21 cellular contexts compared by ENCODE assay signal in the genomic region with DNA sequence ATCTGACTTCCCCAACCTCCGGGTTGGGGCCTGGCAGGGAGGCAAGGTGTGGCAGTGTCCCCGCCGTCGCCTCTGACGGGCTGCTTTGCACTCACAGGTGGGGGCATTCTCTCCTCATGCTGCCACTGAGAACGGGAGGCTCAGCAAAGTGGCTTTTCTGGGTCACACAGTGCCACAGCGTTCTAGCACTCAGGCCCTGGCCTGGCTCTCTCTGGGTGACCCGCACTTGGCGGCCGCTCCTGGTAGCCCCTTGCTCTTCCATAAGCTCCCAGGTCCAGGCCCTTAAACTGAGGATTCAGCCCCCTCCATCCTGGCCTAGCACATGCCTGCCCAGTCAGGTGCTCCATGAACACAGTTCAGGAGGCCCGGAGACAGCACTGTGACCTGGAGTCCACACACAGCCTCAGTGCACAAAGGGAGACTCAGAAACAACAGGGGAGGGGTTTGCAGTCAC. TPM values are rescaled to one million over a fixed set of nuclear protein-coding genes. Genes with fewer than 3 reads are reported as not detected.
A peak's percentile ranks its signal among the peaks of the same experiment; 100 is the strongest.
DNase-seq lines count a peak whose midpoint lies in the region; ATAC-seq, FAIRE-seq and TF ChIP-seq lines count a peak whose summit lies in the region.
"Had no signal": no experiment of that assay in that cellular context is flagged by ENCODE, and none has a peak within 500 bp of the region (broad histone marks: within the 10 kb centered on the region; RNA-seq: fewer than 3 reads in every experiment).

No MANE protein-coding gene starts in this region.

- H3K36me3 ChIP-seq in H7 (replicated peaks; ENCODE audit: control insufficient read depth, insufficient read depth, low read length) = no peaks in the 10 kb centered on the region
- no peaks in the 10 kb centered on the region for H3K36me3 ChIP-seq in GM12878 (ENCODE audit: control insufficient read depth in 2 of 2, insufficient read depth in 2 of 2, low read length in 1 of 2)
- no peaks in the 10 kb centered on the region for H3K36me3 ChIP-seq in colonic mucosa
- H3K36me3 ChIP-seq: BE2C, HAP-1, SJCRH30 had no signal

- peaks cover 10% of the 10 kb centered on the region for H3K27me3 Mint-ChIP-seq in CD4-positive, alpha-beta T cell

- RAD21 ChIA-PET in GM12878 (lab: Charles Lee; ENCODE audit: unreplicated experiment) = no interaction called here

- no peak overlapping the region for H2AFZ ChIP-seq in GM12878 (ENCODE audit: control insufficient read depth, low read depth, low read length)

- H3K4me3 ChIP-seq in H7 (ENCODE audit: insufficient read depth, low read depth, low read length) = no peak overlapping the region
- no peak overlapping the region for H3K4me3 ChIP-seq in GM12878
- H3K4me3 ChIP-seq in colonic mucosa = no peak overlapping the region
- H3K4me3 ChIP-seq: A549, HAP-1, SJCRH30 had no signal

- H3K27ac ChIP-seq in GM12878 (ENCODE audit: control insufficient read depth, insufficient read depth) (no peak overlapping the region), colonic mucosa (no peak overlapping the region)
- H3K27ac ChIP-seq in CD4-positive, alpha-beta T cell (ENCODE audit: low read depth, low read length) = no peak overlapping the region
- H3K27ac ChIP-seq: A549, KMS-11, SJCRH30 had no signal

- WGBS in GM12878 (ENCODE audit: insufficient coverage, insufficient replicate concordance, low lambda C conversion rate, missing lambda C conversion rate) = 72% methylated on average over 11 of the region's 11 CpGs

- no peak for FAIRE-seq in GM12878 (lab: Jason Lieb, UNC)
- FAIRE-seq: A549, RCC 7860 had no signal

- TF ChIP-seq CTCF in GM12878 (IDR thresholded peaks at IDR 0.05 in 2 of 3, conservative IDR thresholded peaks at IDR 0.05 in 1 of 3; ENCODE audit: control insufficient read depth in 2 of 3, extremely low read depth in 1 of 3, insufficient read depth in 1 of 3, low read depth in 3 of 3, low read length in 3 of 3) = no peak
- no peak for TF ChIP-seq CTCF in CD4-positive, alpha-beta T cell (IDR thresholded peaks at IDR 0.05)
- no peak for TF ChIP-seq CTCF in colonic mucosa (IDR thresholded peaks at IDR 0.05)

- H3K79me2 ChIP-seq in GM12878 (ENCODE audit: control insufficient read depth, insufficient read depth, low read length) = no peaks in the 10 kb centered on the region

- H4K20me1 ChIP-seq in GM12878 (ENCODE audit: control insufficient read depth, insufficient read depth) = no peaks in the 10 kb centered on the region

- H3K4me2 ChIP-seq in GM12878 (ENCODE audit: control insufficient read depth, insufficient read depth) = no peak overlapping the region
- H3K4me2 ChIP-seq: A549, KMS-11 had no signal

- in situ Hi-C loops in GM12878 (cut with MboI) = no loop called here

- H3K27ac Mint-ChIP-seq in CD4-positive, alpha-beta T cell = no peak overlapping the region

- H3K4me1 Mint-ChIP-seq in CD4-positive, alpha-beta T cell (ENCODE audit: low read depth) = no peaks in the 10 kb centered on the region

- DNase-seq in H7 = peak; percentile 35
- no peak for DNase-seq in GM12878 (ENCODE audit: low read depth, low spot score)
- no peak for DNase-seq in left colon
- DNase-seq in stimulated activated CD8-positive, alpha-beta memory T cell treated with anti-CD3 and anti-CD28 coated beads, Interleukin-4, amount 100 ng/mL, for 48 hours = peak; percentile 8
- DNase-seq in CD4-positive, alpha-beta T cell = no peak
- DNase-seq in colonic mucosa = no peak
- DNase-seq: BE2C, DMS79, IMR-90, NCI-H1092 treated with DMSO at 0.1 percent for 48 hours, NCI-H146, NCI-H2029 treated with DMSO at 0.1 percent for 48 hours, NCI-H2171, NCI-H526, SJCRH30 had no signal

- H3K27me3 ChIP-seq in H7 (ENCODE audit: control insufficient read depth, insufficient read depth, low read length) (no peaks in the 10 kb centered on the region), GM12878 (replicated peaks in 1 of 2; ENCODE audit: control insufficient read depth in 2 of 2, insufficient read depth in 2 of 2, low read length in 1 of 2) (no peaks in the 10 kb centered on the region), colonic mucosa (no peaks in the 10 kb centered on the region)
- H3K27me3 ChIP-seq in CD4-positive, alpha-beta T cell (ENCODE audit: control insufficient read depth, insufficient read depth, low read length) = peaks cover 4% of the 10 kb centered on the region
- H3K27me3 ChIP-seq: BE2C, SJCRH30 had no signal

- TF ChIP-seq EP300 in GM12878 (IDR thresholded peaks at IDR 0.05; ENCODE audit: borderline replicate concordance in 1 of 2, control insufficient read depth in 1 of 2, low read depth in 2 of 2, low read length in 2 of 2) = no peak

- BruUV-seq in GM12878 (replicated peaks; lab: Mats Ljungman, UMichigan) = no TSS peak

- no peak overlapping the region for H3K4me3 Mint-ChIP-seq in CD4-positive, alpha-beta T cell

- no peak for TF ChIP-seq RAD21 in GM12878 (IDR thresholded peaks at IDR 0.05; ENCODE audit: insufficient read depth, low read depth, low read length)

- TF ChIP-seq POLR2A in GM12878 (IDR thresholded peaks at IDR 0.05; ENCODE audit: low read depth, low read length) = no peak

- intact Hi-C loops in GM12878 (cut with micrococcal nuclease; ENCODE audit: unreplicated experiment) = no loop called here
- intact Hi-C loops in left colon (cut with DNase I, micrococcal nuclease) = no loop called here
- intact Hi-C loops in CD4-positive, alpha-beta T cell (cut with DNase I, micrococcal nuclease) = loop anchor here in 1 of 2 experiments (1.0 kb wide), 1 partner anchor 17 kb away; no protein-coding TSS in a partner anchor
- intact Hi-C loops in colonic mucosa (cut with DNase I) = no loop called here

- POLR2A ChIA-PET in GM12878 (lab: Charles Lee) = no interaction called here
- POLR2A ChIA-PET in CD4-positive, alpha-beta T cell (lab: Charles Lee) = no interaction called here

- H3K9ac ChIP-seq in GM12878 (ENCODE audit: control insufficient read depth, insufficient read depth, low read length) = no peak overlapping the region
- H3K9ac ChIP-seq in colonic mucosa (ENCODE audit: low read depth in 2 of 2, low read length in 2 of 2) = no peak overlapping the region
- H3K9ac ChIP-seq: KMS-11 had no signal

- H3K9me3 ChIP-seq in GM12878 (replicated peaks; ENCODE audit: control insufficient read depth, insufficient read depth, low read length) (no peaks in the 10 kb centered on the region), colonic mucosa (no peaks in the 10 kb centered on the region)
- no peaks in the 10 kb centered on the region for H3K9me3 ChIP-seq in CD4-positive, alpha-beta T cell (ENCODE audit: control insufficient read depth, low read length)
- H3K9me3 ChIP-seq: A549, BE2C, HAP-1, SJCRH30 had no signal

- H3K36me3 Mint-ChIP-seq in CD4-positive, alpha-beta T cell (ENCODE audit: low read depth) = no peaks in the 10 kb centered on the region

- ATAC-seq in GM12878 (peak; percentile 35; the same call in 2 of the 3 replicates), left colon (peak; percentile 43), GM18502 (IDR thresholded peaks at IDR 0.05; ENCODE audit: poor library complexity, unreplicated experiment) (no peak)
- ATAC-seq in CD4-positive, alpha-beta T cell (ENCODE audit: poor library complexity) = no peak
- ATAC-seq: A549 had no signal

- SMC1A ChIA-PET in GM12878 (lab: Charles Lee; ENCODE audit: uncharacterized antibody, unreplicated experiment) = no interaction called here

- no peaks in the 10 kb centered on the region for H3K9me3 Mint-ChIP-seq in CD4-positive, alpha-beta T cell

- CTCF ChIA-PET in GM12878 (lab: Yijun Ruan, JAX) = no interaction called here
- CTCF ChIA-PET in CD4-positive, alpha-beta T cell (lab: Charles Lee) = no interaction called here

- H3K4me1 ChIP-seq in GM12878 (ENCODE audit: control insufficient read depth, insufficient read depth, low read length) (no peaks in the 10 kb centered on the region), colonic mucosa (no peaks in the 10 kb centered on the region)
- H3K4me1 ChIP-seq: A549, BE2C, HAP-1, SJCRH30 had no signal

RNA-seq across cellular contexts. Expression of a gene that starts 3.3 kb away (rescaled TPM):
- total RNA-seq in H7 (2014; rRNA removed; shearing (Covaris generic)) = not detected in 2 replicates
- total RNA-seq in GM12878 (2013; cell fraction: nucleolus; rRNA removed) = not detected in 2 replicates
- total RNA-seq in GM12878 (2014; rRNA removed) (not detected in 2 replicates), GM12878 (2014; rRNA removed; fragmentation: Illumina TruSeq; extraction: Trizol) (not detected in 2 replicates), GM12878 (2021) (not detected in 2 replicates), left colon (not detected), colonic mucosa (not detected)
- not detected for polyA plus RNA-seq in GM12878 (2011; ENCODE audit: low read depth)
- polyA plus RNA-seq in GM12878 (2011; rRNA removed) (not detected in 2 replicates), GM12878 (2014; fragmentation: Illumina TruSeq; extraction: Trizol) (not detected in 2 replicates), GM12878 (2014; fragmentation: Nextera tagmentation; extraction: Ambion mirVana) (not detected), GM12878 (2014; rRNA removed) (not detected in 2 replicates), GM12878 (2016; fragmentation: Nextera tagmentation; extraction: Ambion mirVana) (not detected)
- polyA plus RNA-seq in GM12878 (2011; cell fraction: cytosol; rRNA removed) = not detected in 2 replicates
- polyA plus RNA-seq in GM12878 (2011; cell fraction: nucleus; rRNA removed) = not detected in 2 replicates
- polyA plus RNA-seq in GM12878 (2012) = not detected in 2 replicates
- polyA minus RNA-seq in GM12878 (2011; rRNA and poly(A)+ RNA removed) = not detected in 2 replicates
- polyA minus RNA-seq in GM12878 (2011; cell fraction: cytosol; rRNA and poly(A)+ RNA removed) = not detected in 2 replicates
- not detected in 2 replicates for polyA minus RNA-seq in GM12878 (2011; cell fraction: nucleus; rRNA and poly(A)+ RNA removed)
- total RNA-seq in CD4-positive, alpha-beta T cell = not detected
- total RNA-seq: IMR-90, OCI-LY7, SJCRH30 had no signal
- polyA plus RNA-seq: A549, IMR-90 had no signal

RNA-seq across cellular contexts. Expression of a gene that starts 25.2 kb away (rescaled TPM):
- total RNA-seq in H7 (2014; rRNA removed; shearing (Covaris generic)) = 0.18 TPM in 1 of 2 replicates, not detected in the other
- not detected in 2 replicates for total RNA-seq in GM12878 (2013; cell fraction: nucleolus; rRNA removed)
- total RNA-seq in GM12878 (2014; rRNA removed) (0.40 and 0.87 TPM in 2 replicates), GM12878 (2014; rRNA removed; fragmentation: Illumina TruSeq; extraction: Trizol) (0.45 and 0.60 TPM in 2 replicates), GM12878 (2021) (5.1 and 6.6 TPM in 2 replicates), left colon (100 to 1,000 TPM; 185 to 197 TPM), colonic mucosa (100 to 1,000 TPM; 153 to 278 TPM)
- 0.31 TPM for polyA plus RNA-seq in GM12878 (2011; ENCODE audit: low read depth)
- polyA plus RNA-seq in GM12878 (2011; rRNA removed) (3.1 and 3.5 TPM in 2 replicates), GM12878 (2014; fragmentation: Illumina TruSeq; extraction: Trizol) (0.36 and 0.90 TPM in 2 replicates), GM12878 (2014; fragmentation: Nextera tagmentation; extraction: Ambion mirVana) (under 1 TPM; 0.29 to 0.62 TPM), GM12878 (2014; rRNA removed) (0.33 and 1.0 TPM in 2 replicates), GM12878 (2016; fragmentation: Nextera tagmentation; extraction: Ambion mirVana) (under 1 TPM; 0.16 to 0.17 TPM)
- 3.8 and 4.1 TPM in 2 replicates for polyA plus RNA-seq in GM12878 (2011; cell fraction: cytosol; rRNA removed)
- polyA plus RNA-seq in GM12878 (2011; cell fraction: nucleus; rRNA removed) = 1.3 and 2.8 TPM in 2 replicates
- 0.34 and 1.2 TPM in 2 replicates for polyA plus RNA-seq in GM12878 (2012)
- 4.6 and 6.6 TPM in 2 replicates for polyA minus RNA-seq in GM12878 (2011; rRNA and poly(A)+ RNA removed)
- polyA minus RNA-seq in GM12878 (2011; cell fraction: cytosol; rRNA and poly(A)+ RNA removed) = not detected in 2 replicates
- polyA minus RNA-seq in GM12878 (2011; cell fraction: nucleus; rRNA and poly(A)+ RNA removed) = 1.8 and 1.9 TPM in 2 replicates
- total RNA-seq in CD4-positive, alpha-beta T cell = 1 to 10 TPM; 4.3 to 4.7 TPM
- total RNA-seq: OCI-LY7, SJCRH30 had no signal

RNA-seq across cellular contexts. Expression of a gene that starts 40.1 kb away (rescaled TPM):
- total RNA-seq in H7 (2014; rRNA removed; shearing (Covaris generic)) = not detected in 2 replicates
- total RNA-seq in GM12878 (2013; cell fraction: nucleolus; rRNA removed) = not detected in 2 replicates
- total RNA-seq in GM12878 (2014; rRNA removed) = 0.23 TPM in 1 of 2 replicates, not detected in the other
- total RNA-seq in GM12878 (2014; rRNA removed; fragmentation: Illumina TruSeq; extraction: Trizol) = not detected in 2 replicates
- 0.24 TPM in 1 of 2 replicates, not detected in the other for total RNA-seq in GM12878 (2021)
- not detected for polyA plus RNA-seq in GM12878 (2011; ENCODE audit: low read depth)
- 0.27 TPM in 1 of 2 replicates, not detected in the other for polyA plus RNA-seq in GM12878 (2011; rRNA removed)
- polyA plus RNA-seq in GM12878 (2011; cell fraction: cytosol; rRNA removed) = 0.19 and 0.22 TPM in 2 replicates
- polyA plus RNA-seq in GM12878 (2011; cell fraction: nucleus; rRNA removed) = 0.09 and 0.19 TPM in 2 replicates
- not detected in 2 replicates for polyA plus RNA-seq in GM12878 (2012)
- polyA plus RNA-seq in GM12878 (2014; fragmentation: Illumina TruSeq; extraction: Trizol) = not detected in 2 replicates
- not detected for polyA plus RNA-seq in GM12878 (2014; fragmentation: Nextera tagmentation; extraction: Ambion mirVana)
- polyA plus RNA-seq in GM12878 (2014; rRNA removed) = not detected in 2 replicates
- under 1 TPM in 1 of 2 experiments, not detected in 1; 0.11 TPM for polyA plus RNA-seq in GM12878 (2016; fragmentation: Nextera tagmentation; extraction: Ambion mirVana)
- 0.31 TPM in 1 of 2 replicates, not detected in the other for polyA minus RNA-seq in GM12878 (2011; rRNA and poly(A)+ RNA removed)
- not detected in 2 replicates for polyA minus RNA-seq in GM12878 (2011; cell fraction: cytosol; rRNA and poly(A)+ RNA removed)
- 0.24 TPM in 1 of 2 replicates, not detected in the other for polyA minus RNA-seq in GM12878 (2011; cell fraction: nucleus; rRNA and poly(A)+ RNA removed)
- total RNA-seq in left colon = 1 to 10 TPM; 1.6 to 1.7 TPM
- not detected for total RNA-seq in CD4-positive, alpha-beta T cell
- 1 to 10 TPM; 3.4 to 5.7 TPM for total RNA-seq in colonic mucosa
- total RNA-seq: IMR-90, OCI-LY7, SJCRH30 had no signal
- polyA plus RNA-seq: IMR-90 had no signal

Comparison
In these comparisons a context has a peak if more than half of its experiments do, and no peak if none do; other contexts are left out.
1. DNase-seq: peak in H7 (single experiment) and stimulated activated CD8-positive, alpha-beta memory T cell treated with anti-CD3 and anti-CD28 coated beads, Interleukin-4, amount 100 ng/mL, for 48 hours (single experiment); none in GM12878 (single experiment), left colon (0 of 2), CD4-positive, alpha-beta T cell (0 of 10) and colonic mucosa (single experiment).
2. ATAC-seq: peak in GM12878 (single experiment) and left colon (single experiment); none in CD4-positive, alpha-beta T cell (single experiment) and GM18502 (single experiment).
3. RNA of a gene that starts 25.2 kb away (total RNA-seq): 153 to 278 TPM in colonic mucosa and 185 to 197 TPM in left colon; 4.3 to 4.7 TPM in CD4-positive, alpha-beta T cell, 0.40 to 6.6 TPM in GM12878 and 0.18 TPM in H7; every median in the first group is over 10 times any median in the second.